30 cellular contexts compared by ENCODE assay signal in the genomic region with DNA sequence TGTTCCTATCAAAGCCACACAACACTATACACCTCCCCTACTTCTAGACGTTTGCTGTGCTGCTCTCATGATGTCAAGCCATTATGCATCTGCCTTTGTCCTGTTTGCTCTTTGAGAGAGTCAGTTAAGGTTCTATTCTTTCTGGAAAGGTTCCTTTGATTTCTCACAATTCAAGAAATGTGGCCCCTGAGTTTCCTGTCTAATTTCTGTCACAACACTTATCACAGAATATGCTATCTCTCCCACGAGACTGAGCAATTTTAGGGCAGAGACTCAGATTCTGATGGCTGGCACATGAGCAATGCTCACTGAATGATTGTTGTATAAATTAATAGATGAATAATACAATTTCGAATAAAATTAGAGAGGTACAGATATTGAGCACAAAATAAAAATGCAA.
"Had no signal": no experiment of that assay in that cellular context is flagged by ENCODE, and none has a peak within 500 bp of the region (broad histone marks: within the 10 kb centered on the region; RNA-seq: fewer than 3 reads in every experiment).

No MANE protein-coding gene starts in this region.

- H3K36me3 ChIP-seq: adrenal gland, ascending aorta, brain microvascular endothelial cell, breast epithelium, cardiac muscle cell had no signal

- H3K27ac ChIP-seq: adrenal gland, ascending aorta, body of pancreas, brain microvascular endothelial cell, breast epithelium, cardiac muscle cell had no signal

- H3K4me3 ChIP-seq: adrenal gland, ascending aorta, body of pancreas, breast epithelium, cardiac muscle cell had no signal

- H3K27me3 ChIP-seq: adrenal gland, ascending aorta, body of pancreas, brain microvascular endothelial cell, breast epithelium, cardiac muscle cell had no signal

- H3K9me3 ChIP-seq: adrenal gland, ascending aorta, body of pancreas, breast epithelium had no signal

- DNase-seq: activated effector memory CD4-positive, alpha-beta T cell treated with anti-CD3 and anti-CD28 coated beads, Interleukin-2, amount 50 U/mL, for 16 hours; activated gamma-delta T cell; activated gamma-delta T cell treated with Interleukin-2 at 50 U/mL for 16 hours; activated naive CD4-positive, alpha-beta T cell; activated naive CD4-positive, alpha-beta T cell treated with anti-CD3 and anti-CD28 coated beads for 36 hours; activated naive CD4-positive, alpha-beta T cell treated with anti-CD3 and anti-CD28 coated beads, Interleukin-2, amount 10 ng/mL, durations not matched to agents 7 days and 5 days; activated naive CD4-positive, alpha-beta T cell treated with anti-CD3 and anti-CD28 coated beads, Interleukin-2, amount 50 U/mL, for 16 hours; activated naive CD4-positive, alpha-beta T cell treated with Interleukin-2 at 50 U/mL for 16 hours; activated naive CD8-positive, alpha-beta T cell treated with anti-CD3 and anti-CD28 coated beads for 36 hours; activated naive CD8-positive, alpha-beta T cell treated with anti-CD3 and anti-CD28 coated beads, Interleukin-2, amount 10 ng/mL, durations not matched to agents 7 days and 5 days; activated naive CD8-positive, alpha-beta T cell treated with anti-CD3 and anti-CD28 coated beads, Interleukin-2, amount 50 U/mL, for 24 hours; activated T-cell treated with anti-CD3 and anti-CD28 coated beads for 4 hours; activated T-cell treated with anti-CD3 and anti-CD28 coated beads, Interleukin-2, amount 50 U/mL, for 1 hour; activated T-cell treated with anti-CD3 and anti-CD28 coated beads, Interleukin-2, amount 50 U/mL, for 24 hours; activated T-cell treated with anti-CD3 and anti-CD28 coated beads, Interleukin-2, amount 50 U/mL, for 4 hours; activated T-cell treated with anti-CD3 and anti-CD28 coated beads, Interleukin-2, amount 50 U/mL, for 48 hours; activated T-cell treated with anti-CD3 and anti-CD28 coated beads, Interleukin-2, amount 50 U/mL, for 72 hours; adrenal gland; amniotic stem cell; amygdala; anterior cingulate cortex; aorta; body of pancreas; brain microvascular endothelial cell; caudate nucleus; central memory CD4-positive, alpha-beta T cell; cerebellar nuclear complex had no signal

- H3K4me1 ChIP-seq: adrenal gland, ascending aorta, body of pancreas, breast epithelium had no signal
